Comparison of ENCODE assay signal across 32 cellular contexts in the genomic region with DNA sequence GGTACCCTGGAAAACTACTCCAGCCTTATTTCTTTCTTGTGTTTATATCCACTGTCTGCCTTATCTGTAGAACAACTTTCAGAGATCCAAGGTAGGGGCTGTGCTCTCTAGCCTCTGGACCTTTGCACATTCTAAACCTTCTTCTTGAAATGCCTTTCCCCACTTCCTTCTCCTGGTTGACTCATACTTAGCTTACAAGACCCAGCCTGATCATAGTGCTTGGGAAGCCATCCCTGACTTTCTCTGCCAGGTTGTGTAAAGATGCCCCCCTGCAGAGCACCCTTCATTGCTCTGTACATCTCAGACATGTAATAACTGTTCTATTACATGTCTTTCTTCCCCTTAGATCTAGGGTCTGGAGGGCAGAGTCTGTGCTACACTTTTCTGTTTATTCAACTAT. TPM values are rescaled to one million over a fixed set of nuclear protein-coding genes. Genes with fewer than 3 reads are reported as not detected.
DNase-seq lines count a peak whose midpoint lies in the region; TF ChIP-seq lines count a peak whose summit lies in the region.
"Had no signal": no experiment of that assay in that cellular context is flagged by ENCODE, and none has a peak within 500 bp of the region (broad histone marks: within the 10 kb centered on the region; RNA-seq: fewer than 3 reads in every experiment).

No MANE protein-coding gene starts in this region.

- POLR2A ChIA-PET in MCF 10A (lab: Yijun Ruan, JAX) = interaction anchor here (1.0 kb wide), 1 partner anchor 51 kb away, joined by 3 read pairs; no protein-coding TSS in a partner anchor

- H3K36me3 Mint-ChIP-seq in MCF 10A (ENCODE audit: insufficient read depth, unreplicated experiment) (no peaks in the 10 kb centered on the region), endothelial cell (ENCODE audit: low read depth, unreplicated experiment) (peaks cover 5% of the 10 kb centered on the region)
- H3K36me3 Mint-ChIP-seq: activated naive CD8-positive, alpha-beta T cell treated with anti-CD3 and anti-CD28 coated beads, Interleukin-2, amount 10 ng/mL, durations not matched to agents 7 days and 5 days had no signal

- H3K9me3 Mint-ChIP-seq in MCF 10A (ENCODE audit: unreplicated experiment) (no peaks in the 10 kb centered on the region), endothelial cell (ENCODE audit: unreplicated experiment) (no peaks in the 10 kb centered on the region)
- H3K9me3 Mint-ChIP-seq: activated naive CD8-positive, alpha-beta T cell treated with anti-CD3 and anti-CD28 coated beads, Interleukin-2, amount 10 ng/mL, durations not matched to agents 7 days and 5 days; GM23338; HFFc6; nephron; T-helper 1 cell treated with Interleukin-12 subunit alpha and Interleukin-12 subunit beta and Interleukin-4 antibody, amounts not matched to agents 30 μg/mL and 1 μg/mL, for 36 hours had no signal

- TF ChIP-seq EP300 in sigmoid colon (IDR thresholded peaks at IDR 0.05) = no peak

- H3K27me3 Mint-ChIP-seq in MCF 10A (ENCODE audit: insufficient read depth, unreplicated experiment) (no peaks in the 10 kb centered on the region), endothelial cell (ENCODE audit: unreplicated experiment) (peaks cover 1% of the 10 kb centered on the region)

- H3K4me1 ChIP-seq in mammary epithelial cell (ENCODE audit: insufficient read depth, low read length) (no peaks in the 10 kb centered on the region), sigmoid colon (peaks cover 0 to 81% (median 64%) of the 10 kb centered on the region in 4 donors)
- H3K4me1 ChIP-seq: colonic mucosa, testis had no signal

- H3K36me3 ChIP-seq in mammary epithelial cell (ENCODE audit: insufficient read depth, low read length) (no peaks in the 10 kb centered on the region), sigmoid colon (no peaks in the 10 kb centered on the region)
- H3K36me3 ChIP-seq: colonic mucosa had no signal

- H4K20me1 ChIP-seq in mammary epithelial cell (ENCODE audit: insufficient read depth, low read length) = no peaks in the 10 kb centered on the region

- H3K4me3 ChIP-seq in mammary epithelial cell (replicated peaks in 1 of 3; ENCODE audit: insufficient read depth in 1 of 3, low read depth in 2 of 3, low read length in 3 of 3) (no peak overlapping the region), sigmoid colon (no peak overlapping the region)
- H3K4me3 ChIP-seq: colonic mucosa, GM23338, testis had no signal

- no peaks in the 10 kb centered on the region for H3K79me2 ChIP-seq in mammary epithelial cell (ENCODE audit: insufficient read depth, low read length)

- H3K4me2 ChIP-seq in mammary epithelial cell (ENCODE audit: insufficient read depth, low read depth, low read length) = no peak overlapping the region
- H3K4me2 ChIP-seq: GM23338, SK-N-SH had no signal

- no peak for TF ChIP-seq POLR2A in sigmoid colon (IDR thresholded peaks at IDR 0.05)

- dilution Hi-C loops in mammary epithelial cell (cut with HindIII; ENCODE audit: low sequenced_read_pairs) = no loop called here

- H3K27me3 ChIP-seq in mammary epithelial cell (ENCODE audit: insufficient read depth, low read length) (peaks cover 2% of the 10 kb centered on the region), sigmoid colon (no peaks in the 10 kb centered on the region)
- H3K27me3 ChIP-seq: colonic mucosa, testis had no signal

- H3K9me3 ChIP-seq in mammary epithelial cell (replicated peaks; ENCODE audit: insufficient read depth, low read length) (no peaks in the 10 kb centered on the region), sigmoid colon (no peaks in the 10 kb centered on the region)
- H3K9me3 ChIP-seq: colonic mucosa, SK-N-SH, testis had no signal

- no peak overlapping the region for H3K27ac Mint-ChIP-seq in MCF 10A (ENCODE audit: low read depth, unreplicated experiment)
- no peak overlapping the region for H3K27ac Mint-ChIP-seq in endothelial cell (ENCODE audit: unreplicated experiment)
- H3K27ac Mint-ChIP-seq: activated naive CD8-positive, alpha-beta T cell treated with anti-CD3 and anti-CD28 coated beads, Interleukin-2, amount 10 ng/mL, durations not matched to agents 7 days and 5 days; GM23338; HFFc6; nephron; T-helper 1 cell treated with Interleukin-12 subunit alpha and Interleukin-12 subunit beta and Interleukin-4 antibody, amounts not matched to agents 30 μg/mL and 1 μg/mL, for 36 hours had no signal

- in situ Hi-C loops in mammary epithelial cell (cut with MboI; ENCODE audit: low sequenced_read_pairs in 2 of 2) = no loop called here

- DNase-seq in MCF 10A (ENCODE audit: unreplicated experiment) = peak; percentile 29
- DNase-seq in mammary epithelial cell = no peak
- DNase-seq in MV-4-11 (lab: John Stamatoyannopoulos, UW) = peak; percentile 15
- DNase-seq in fibroblast of gingiva (ENCODE audit: low read depth) = peak; percentile 27
- no peak for DNase-seq in sigmoid colon
- DNase-seq in stimulated activated CD4-positive, alpha-beta T cell treated with anti-CD3 and anti-CD28 coated beads, Interleukin-4, amount 100 ng/mL, for 4 hours = no peak
- no peak for DNase-seq in endothelial cell (ENCODE audit: low spot score)
- DNase-seq in GM10266 (ENCODE audit: extremely low spot score) = no peak
- DNase-seq: activated CD4-positive, alpha-beta T cell treated with anti-CD3 and anti-CD28 coated beads, Interleukin-2, amount 50 U/mL, for 48 hours; activated CD4-positive, CD25-positive, alpha-beta regulatory T cell treated with anti-CD3 and anti-CD28 coated beads, Interleukin-2, amount 50 U/mL, for 72 hours; activated gamma-delta T cell treated with Interleukin-2 at 50 U/mL for 16 hours; activated naive CD8-positive, alpha-beta T cell treated with anti-CD3 and anti-CD28 coated beads, Interleukin-2, amount 10 ng/mL, durations not matched to agents 7 days and 5 days; activated T-cell treated with anti-CD3 and anti-CD28 coated beads, Interleukin-2, amount 50 U/mL, for 48 hours; aorta; colonic mucosa; effector CD8-positive, alpha-beta T cell; GF-D8; head of caudate nucleus; HFFc6; kidney; NCI-H1417; NCI-H2081; NCI-H345; NCI-H82; SK-N-SH; small intestine; stimulated activated naive CD4-positive, alpha-beta T cell treated with Interleukin-2 at 50 U/mL for 16 hours; testis had no signal

- TF ChIP-seq CTCF in MCF 10A (IDR thresholded peaks at IDR 0.05; ENCODE audit: unreplicated experiment) (no peak), mammary epithelial cell (conservative IDR thresholded peaks at IDR 0.05 in 1 of 2, IDR thresholded peaks at IDR 0.05 in 1 of 2; ENCODE audit: extremely low read depth in 1 of 2, insufficient read depth in 1 of 2, low read depth in 1 of 2, low read length in 2 of 2) (no peak), sigmoid colon (IDR thresholded peaks at IDR 0.05) (no peak), endothelial cell (IDR thresholded peaks at IDR 0.05; ENCODE audit: unreplicated experiment) (no peak), GM10266 (IDR thresholded peaks at IDR 0.05; ENCODE audit: control insufficient read depth, insufficient read depth, low read depth, missing control alignments) (no peak)

- intact Hi-C loops in MCF 10A (cut with micrococcal nuclease) (no loop called here), mammary epithelial cell (cut with micrococcal nuclease) (no loop called here), sigmoid colon (cut with DNase I) (no loop called here)

- BruUV-seq in MCF 10A (replicated peaks; lab: Mats Ljungman, UMichigan) = no TSS peak
- no TSS peak for BruUV-seq in mammary epithelial cell (replicated peaks; lab: Mats Ljungman, UMichigan)

- CTCF ChIA-PET in MCF 10A (lab: Yijun Ruan, JAX) (interaction anchor here (0.7 kb wide), 1 partner anchor 133 kb away, joined by 3 read pairs; no protein-coding TSS in a partner anchor), mammary epithelial cell (lab: Charles Lee; ENCODE audit: low non-redundant PET) (no interaction called here)

- H3K4me3 Mint-ChIP-seq in MCF 10A (ENCODE audit: unreplicated experiment) (no peak overlapping the region), endothelial cell (ENCODE audit: unreplicated experiment) (no peak overlapping the region)
- H3K4me3 Mint-ChIP-seq: activated naive CD8-positive, alpha-beta T cell treated with anti-CD3 and anti-CD28 coated beads, Interleukin-2, amount 10 ng/mL, durations not matched to agents 7 days and 5 days; GM23338; HFFc6; nephron; T-helper 1 cell treated with Interleukin-12 subunit alpha and Interleukin-12 subunit beta and Interleukin-4 antibody, amounts not matched to agents 30 μg/mL and 1 μg/mL, for 36 hours had no signal

- H3K27ac ChIP-seq in mammary epithelial cell (ENCODE audit: insufficient read depth, low read depth, low read length) (no peak overlapping the region), sigmoid colon (peak overlapping the region in 3 of 4 donors; percentile 52 to 81 (median 57))
- H3K27ac ChIP-seq: colonic mucosa, RWPE1, testis had no signal

- H3K9ac ChIP-seq in mammary epithelial cell (ENCODE audit: insufficient read depth, low read length) = no peak overlapping the region
- H3K9ac ChIP-seq: SK-N-SH had no signal

- no peak overlapping the region for H2AFZ ChIP-seq in mammary epithelial cell (ENCODE audit: low read depth, low read length)
- H2AFZ ChIP-seq: GM23338 had no signal

- H3K4me1 Mint-ChIP-seq in MCF 10A (ENCODE audit: insufficient read depth, unreplicated experiment) (peaks cover 12% of the 10 kb centered on the region), endothelial cell (ENCODE audit: unreplicated experiment) (peaks cover 9% of the 10 kb centered on the region)

RNA-seq across cellular contexts. Expression of a gene that starts 50.1 kb away (rescaled TPM):
- total RNA-seq in MCF 10A (2022) = 1.7 and 2.1 TPM in 2 replicates
- total RNA-seq in mammary epithelial cell = 1 to 10 TPM in 1 of 2 donors, under 1 TPM in 1; 0.96 to 2.0 TPM
- 0.23 TPM for polyA plus RNA-seq in mammary epithelial cell
- polyA minus RNA-seq in mammary epithelial cell = 1.3 TPM
- 10 to 100 TPM; 33.2 to 50.2 (median 35.7) TPM for total RNA-seq in sigmoid colon
- 1 to 10 TPM; 1.2 to 4.3 (median 1.4) TPM for polyA plus RNA-seq in sigmoid colon
- 12.2 TPM for total RNA-seq in endothelial cell (ENCODE audit: unreplicated experiment)

Comparison
In these comparisons a context has a peak if more than half of its experiments do, and no peak if none do; other contexts are left out.
1. DNase-seq: peak in MCF 10A (single experiment), MV-4-11 (single experiment) and fibroblast of gingiva (single experiment); none in mammary epithelial cell (single experiment), sigmoid colon (single experiment), stimulated activated CD4-positive, alpha-beta T cell treated with anti-CD3 and anti-CD28 coated beads, Interleukin-4, amount 100 ng/mL, for 4 hours (0 of 2), endothelial cell (single experiment) and GM10266 (single experiment).